In genomic region chr3:16177962-16178627, GRCh38 we compare ENCODE assay signal across 8 cellular contexts. TPM values are rescaled to one million over a fixed set of nuclear protein-coding genes. Genes with fewer than 3 reads are reported as not detected.
DNase-seq lines count a peak whose midpoint lies in the region; ATAC-seq and TF ChIP-seq lines count a peak whose summit lies in the region.

No MANE protein-coding gene starts in this region.

- H3K27ac Mint-ChIP-seq in T-helper 2 cell treated with Interferon-gamma antibody and Interleukin-4, amounts not matched to agents 5 μg/mL and 100 μg/mL, for 36 hours = no peak overlapping the region

- peaks cover 19% of the 10 kb centered on the region for H3K27me3 Mint-ChIP-seq in T-helper 2 cell treated with Interferon-gamma antibody and Interleukin-4, amounts not matched to agents 5 μg/mL and 100 μg/mL, for 36 hours (ENCODE audit: low read depth)

- ATAC-seq in HG02885 (IDR thresholded peaks at IDR 0.05; ENCODE audit: poor library complexity, unreplicated experiment) (peak; percentile 78), left lobe of liver (peak; percentile 90), HG03439 (IDR thresholded peaks at IDR 0.05; ENCODE audit: unreplicated experiment) (no peak)

- DNase-seq in GM12865 (ENCODE audit: low read depth) (peak; percentile 69), caudate nucleus (lab: John Stamatoyannopoulos, UW) (no peak), left lobe of liver (ENCODE audit: low spot score) (peak; percentile 81), NCI-H2171 treated with DMSO at 0.1 percent for 48 hours (lab: John Stamatoyannopoulos, UW) (no peak)
- DNase-seq in T-helper 2 cell treated with Interferon-gamma antibody and Interleukin-4, amounts not matched to agents 5 μg/mL and 100 μg/mL, for 36 hours (ENCODE audit: low spot score) = peak; percentile 48
- DNase-seq in stimulated activated CD4-positive, alpha-beta T cell treated with anti-CD3 and anti-CD28 coated beads, Interleukin-4, amount 100 ng/mL, for 4 hours = peak; percentile 30 to 66

- H3K4me3 ChIP-seq in GM12865 (ENCODE audit: low read depth, low read length) = no peak overlapping the region

- peak; percentile 99 for TF ChIP-seq CTCF in GM12865 (IDR thresholded peaks at IDR 0.05; ENCODE audit: insufficient read depth, low read depth, low read length, missing control alignments)

- peak overlapping the region; percentile 52 for H3K27ac ChIP-seq in caudate nucleus (ENCODE audit: low read depth, low read length)

- no peak overlapping the region for H3K4me3 Mint-ChIP-seq in T-helper 2 cell treated with Interferon-gamma antibody and Interleukin-4, amounts not matched to agents 5 μg/mL and 100 μg/mL, for 36 hours

- peaks cover 2% of the 10 kb centered on the region for H3K4me1 Mint-ChIP-seq in T-helper 2 cell treated with Interferon-gamma antibody and Interleukin-4, amounts not matched to agents 5 μg/mL and 100 μg/mL, for 36 hours (ENCODE audit: low read depth)

- H3K36me3 Mint-ChIP-seq in T-helper 2 cell treated with Interferon-gamma antibody and Interleukin-4, amounts not matched to agents 5 μg/mL and 100 μg/mL, for 36 hours (ENCODE audit: low read depth) = no peaks in the 10 kb centered on the region

- no peaks in the 10 kb centered on the region for H3K9me3 Mint-ChIP-seq in T-helper 2 cell treated with Interferon-gamma antibody and Interleukin-4, amounts not matched to agents 5 μg/mL and 100 μg/mL, for 36 hours

RNA-seq across cellular contexts. Expression of gene GALNT15, which starts 3.6 kb away (rescaled TPM):
- 2.7 TPM for total RNA-seq in left lobe of liver

Comparison
In these comparisons a context has a peak if more than half of its experiments do, and no peak if none do; other contexts are left out.
1. DNase-seq: peak in GM12865 (single experiment), T-helper 2 cell treated with Interferon-gamma antibody and Interleukin-4, amounts not matched to agents 5 μg/mL and 100 μg/mL, for 36 hours (single experiment), left lobe of liver (single experiment) and stimulated activated CD4-positive, alpha-beta T cell treated with anti-CD3 and anti-CD28 coated beads, Interleukin-4, amount 100 ng/mL, for 4 hours (2 of 2); none in caudate nucleus (0 of 61) and NCI-H2171 treated with DMSO at 0.1 percent for 48 hours (single experiment).